16 cellular contexts compared by ENCODE assay signal in the genomic region with DNA sequence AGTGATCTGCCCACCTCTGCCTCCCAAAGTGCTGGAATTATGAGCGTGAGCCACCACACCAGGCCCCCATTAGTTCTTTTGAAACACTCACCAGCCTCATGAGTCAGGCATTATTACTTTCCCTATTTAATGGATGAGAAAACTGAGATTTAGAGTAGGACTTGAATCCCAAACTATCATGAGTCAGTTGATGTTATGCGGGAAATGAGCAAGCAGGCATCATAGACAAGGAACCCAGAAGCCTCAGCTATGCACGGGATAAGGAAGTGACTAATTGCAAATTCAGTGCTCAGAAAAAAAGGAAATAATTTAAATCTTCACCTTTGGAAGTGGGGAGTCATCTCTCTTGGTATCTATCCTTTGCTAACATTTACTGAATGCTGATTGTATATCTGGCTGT.
A peak's percentile ranks its signal among the peaks of the same experiment; 100 is the strongest.
DNase-seq lines count a peak whose midpoint lies in the region; ATAC-seq, FAIRE-seq and TF ChIP-seq lines count a peak whose summit lies in the region.
"Had no signal": no experiment of that assay in that cellular context is flagged by ENCODE, and none has a peak within 500 bp of the region (broad histone marks: within the 10 kb centered on the region; RNA-seq: fewer than 3 reads in every experiment).

No MANE protein-coding gene starts in this region.

- DNase-seq in CD1c-positive myeloid dendritic cell (ENCODE audit: extremely low spot score) (peak; percentile 17), LHCN-M2 (ENCODE audit: low read depth) (peak; percentile 63), cardiac fibroblast (ENCODE audit: low read depth in 2 of 2) (peak; percentile 49 to 91), kidney epithelial cell (ENCODE audit: low read depth) (peak; percentile 19), HTR-8/SVneo (ENCODE audit: insufficient read length, low spot score) (no peak)
- no peak for DNase-seq in activated CD4-positive, alpha-beta T cell treated with anti-CD3 and anti-CD28 coated beads for 1 hour
- DNase-seq in effector CD8-positive, alpha-beta T cell (lab: John Stamatoyannopoulos, UW) = no peak
- DNase-seq: activated naive CD4-positive, alpha-beta T cell; CD4-positive, alpha-beta T cell; hippocampal formation; natural killer cell; NCI-H1417; right cardiac atrium; SJCRH30; thyroid gland had no signal

- H3K27me3 ChIP-seq in kidney epithelial cell (ENCODE audit: control insufficient read depth, insufficient read depth, low read length) = no peaks in the 10 kb centered on the region
- H3K27me3 ChIP-seq: SJCRH30, thyroid gland had no signal

- FAIRE-seq in HTR-8/SVneo (lab: Jason Lieb, UNC) = no peak

- H3K36me3 ChIP-seq in kidney epithelial cell (ENCODE audit: control insufficient read depth, insufficient read depth, low read length) = no peaks in the 10 kb centered on the region
- H3K36me3 ChIP-seq: SJCRH30, thyroid gland had no signal

- H3K4me3 ChIP-seq in cardiac fibroblast (replicated peaks in 1 of 2; ENCODE audit: low read depth in 2 of 2, low read length in 2 of 2) = no peak overlapping the region
- no peak overlapping the region for H3K4me3 ChIP-seq in kidney epithelial cell (ENCODE audit: low read depth, low read length)
- H3K4me3 ChIP-seq: SJCRH30, thyroid gland had no signal

- ATAC-seq in HG03196 (IDR thresholded peaks at IDR 0.05; ENCODE audit: unreplicated experiment) = no peak
- ATAC-seq: natural killer cell, right cardiac atrium had no signal

- TF ChIP-seq CTCF in cardiac fibroblast (IDR thresholded peaks at IDR 0.05; ENCODE audit: low read depth, low read length) (no peak), kidney epithelial cell (IDR thresholded peaks at IDR 0.05; ENCODE audit: insufficient read depth, low read length, poor library complexity, severe bottlenecking) (no peak)

Comparison
In these comparisons a context has a peak if more than half of its experiments do, and no peak if none do; other contexts are left out.
1. DNase-seq: peak in CD1c-positive myeloid dendritic cell (single experiment), LHCN-M2 (single experiment), cardiac fibroblast (2 of 2) and kidney epithelial cell (single experiment); none in activated CD4-positive, alpha-beta T cell treated with anti-CD3 and anti-CD28 coated beads for 1 hour (single experiment), HTR-8/SVneo (single experiment) and effector CD8-positive, alpha-beta T cell (single experiment).